In genomic region chr7:206351-206750, GRCh38 we compare ENCODE assay signal across 1 cellular context. TPM values are rescaled to one million over a fixed set of nuclear protein-coding genes. Genes with fewer than 3 reads are reported as not detected.
"Had no signal": no experiment of that assay in that cellular context is flagged by ENCODE, and none has a peak within 500 bp of the region (broad histone marks: within the 10 kb centered on the region; RNA-seq: fewer than 3 reads in every experiment).

No MANE protein-coding gene starts in this region.

RNA-seq across cellular contexts. Expression of gene FAM20C, which starts 14.0 kb away (rescaled TPM):
- polyA plus RNA-seq: immature natural killer cell had no signal
